In genomic region chr2:204126705-204127104, GRCh38 we compare ENCODE assay signal across 29 cellular contexts.
A peak's percentile ranks its signal among the peaks of the same experiment; 100 is the strongest.
DNase-seq lines count a peak whose midpoint lies in the region; TF ChIP-seq lines count a peak whose summit lies in the region.
"Had no signal": no experiment of that assay in that cellular context is flagged by ENCODE, and none has a peak within 500 bp of the region (broad histone marks: within the 10 kb centered on the region; RNA-seq: fewer than 3 reads in every experiment).

No MANE protein-coding gene starts in this region.

- DNase-seq in activated naive CD4-positive, alpha-beta T cell treated with anti-CD3 and anti-CD28 coated beads for 36 hours, result no peak
- no peak for DNase-seq in activated naive CD4-positive, alpha-beta T cell treated with anti-CD3 and anti-CD28 coated beads, Interleukin-2, amount 50 U/mL, for 16 hours
- DNase-seq in stomach, result no peak
- DNase-seq: 8988T; AML-193; BE2C; C1 segment of cervical spinal cord; Calu3; CD4-positive, alpha-beta memory T cell; CD4-positive, alpha-beta T cell; CD4-positive, CD25-positive, alpha-beta regulatory T cell; CD8-positive, alpha-beta memory T cell; CD8-positive, alpha-beta T cell; COR-L47; DMS 273 treated with DMSO at 0.1 percent for 48 hours; DMS153; DMS79; DMS79 treated with DMSO at 0.1 percent for 48 hours; DND-41; EL had no signal

- TF ChIP-seq CTCF in HEK293 (tag by site-specific recombination; IDR thresholded peaks at IDR 0.05) (no peak), stomach (IDR thresholded peaks at IDR 0.05) (no peak)

- no peak for TF ChIP-seq POLR2A in stomach (IDR thresholded peaks at IDR 0.05)

- H3K4me1 ChIP-seq in HEK293 (ENCODE audit: control insufficient read depth, insufficient read depth, low read length) (no peaks in the 10 kb centered on the region), stomach (no peaks in the 10 kb centered on the region)
- H3K4me1 ChIP-seq: A549, BE2C, Caco-2 had no signal

- CTCF ChIA-PET in activated naive CD4-positive, alpha-beta T cell treated with anti-CD3 and anti-CD28 coated beads for 36 hours (lab: Charles Lee), result no interaction called here
- CTCF ChIA-PET in HEK293 (lab: Yijun Ruan, JAX), result no interaction called here

- H3K9me3 ChIP-seq in HEK293 (ENCODE audit: control insufficient read depth, insufficient read depth, low read depth, low read length), result no peaks in the 10 kb centered on the region
- H3K9me3 ChIP-seq in stomach, result no peaks in the 10 kb centered on the region
- H3K9me3 ChIP-seq: A549; BE2C; BLaER1; BLaER1 treated with 17β-estradiol and CSF1 and Interleukin-3, amounts not matched to agents 10 nM and 100 nM; Caco-2 had no signal

- H3K4me3 Mint-ChIP-seq in activated naive CD4-positive, alpha-beta T cell treated with anti-CD3 and anti-CD28 coated beads for 36 hours, result no peak overlapping the region
- H3K4me3 Mint-ChIP-seq: B cell; CD14-positive monocyte; CD4-positive, alpha-beta memory T cell; CD4-positive, alpha-beta T cell; CD4-positive, CD25-positive, alpha-beta regulatory T cell; CD8-positive, alpha-beta memory T cell; CD8-positive, alpha-beta T cell had no signal

- POLR2A ChIA-PET in HEK293 (lab: Yijun Ruan, JAX), result no interaction called here

- H3K27me3 ChIP-seq in stomach, result no peaks in the 10 kb centered on the region
- H3K27me3 ChIP-seq: BE2C; BLaER1; BLaER1 treated with 17β-estradiol and CSF1 and Interleukin-3, amounts not matched to agents 10 nM and 100 nM had no signal

- H3K9me3 Mint-ChIP-seq in activated naive CD4-positive, alpha-beta T cell treated with anti-CD3 and anti-CD28 coated beads for 36 hours, result no peaks in the 10 kb centered on the region
- H3K9me3 Mint-ChIP-seq: CD4-positive, alpha-beta memory T cell; CD4-positive, alpha-beta T cell; CD8-positive, alpha-beta memory T cell; CD8-positive, alpha-beta T cell had no signal

- no peak overlapping the region for H3K27ac ChIP-seq in HEK293 (ENCODE audit: extremely low read depth, low read depth, low read length)
- H3K27ac ChIP-seq in stomach, result no peak overlapping the region
- H3K27ac ChIP-seq: 22Rv1; A549; BLaER1; BLaER1 treated with 17β-estradiol and CSF1 and Interleukin-3, amounts not matched to agents 10 nM and 100 nM; C4-2B had no signal

- 74 to 82% (median 75%) methylated on average over 3 of the region's 3 CpGs for WGBS in stomach, 5 donors

- H3K4me3 ChIP-seq in HEK293 (ENCODE audit: low read depth, low read length) (no peak overlapping the region), stomach (no peak overlapping the region)
- H3K4me3 ChIP-seq: A549; BLaER1; BLaER1 treated with 17β-estradiol and CSF1 and Interleukin-3, amounts not matched to agents 10 nM and 100 nM had no signal

- intact Hi-C loops in activated naive CD4-positive, alpha-beta T cell treated with anti-CD3 and anti-CD28 coated beads for 36 hours (cut with micrococcal nuclease), result no loop called here
- intact Hi-C loops in stomach (cut with DNase I; ENCODE audit: low total_unique reads), result no loop called here

- TF ChIP-seq EP300 in stomach (IDR thresholded peaks at IDR 0.05), result no peak

- peak overlapping the region; percentile 32 for H3K27ac Mint-ChIP-seq in activated naive CD4-positive, alpha-beta T cell treated with anti-CD3 and anti-CD28 coated beads for 36 hours
- H3K27ac Mint-ChIP-seq: B cell; CD14-positive monocyte; CD4-positive, alpha-beta memory T cell; CD4-positive, alpha-beta T cell; CD4-positive, CD25-positive, alpha-beta regulatory T cell; CD8-positive, alpha-beta memory T cell; CD8-positive, alpha-beta T cell had no signal

- peaks cover 14% of the 10 kb centered on the region for H3K27me3 Mint-ChIP-seq in activated naive CD4-positive, alpha-beta T cell treated with anti-CD3 and anti-CD28 coated beads for 36 hours (ENCODE audit: low read depth)

- peaks cover 13% of the 10 kb centered on the region for H3K4me1 Mint-ChIP-seq in activated naive CD4-positive, alpha-beta T cell treated with anti-CD3 and anti-CD28 coated beads for 36 hours (ENCODE audit: low read depth)
- H3K4me1 Mint-ChIP-seq: B cell; CD14-positive monocyte; CD4-positive, alpha-beta memory T cell; CD4-positive, CD25-positive, alpha-beta regulatory T cell; CD8-positive, alpha-beta memory T cell had no signal

- no peaks in the 10 kb centered on the region for H3K36me3 ChIP-seq in HEK293 (ENCODE audit: control insufficient read depth in 2 of 2, insufficient read depth in 1 of 2, low read length in 2 of 2)
- no peaks in the 10 kb centered on the region for H3K36me3 ChIP-seq in stomach
- H3K36me3 ChIP-seq: BE2C; BLaER1; BLaER1 treated with 17β-estradiol and CSF1 and Interleukin-3, amounts not matched to agents 10 nM and 100 nM had no signal

- H3K36me3 Mint-ChIP-seq in activated naive CD4-positive, alpha-beta T cell treated with anti-CD3 and anti-CD28 coated beads for 36 hours (ENCODE audit: low read depth), result no peaks in the 10 kb centered on the region
- H3K36me3 Mint-ChIP-seq: CD14-positive monocyte; CD4-positive, alpha-beta memory T cell; CD8-positive, alpha-beta memory T cell; CD8-positive, alpha-beta T cell had no signal

TF ChIP-seq in HEK293, 187 proteins besides CTCF, POLR2A, EP300 and RAD21:
- TF ChIP-seq PATZ1 (tag by site-specific recombination; IDR thresholded peaks at IDR 0.05) (no peak), EGR2 (tag by site-specific recombination; IDR thresholded peaks at IDR 0.05; ENCODE audit: low read depth) (peak; percentile 77), ZFHX2 (tag by site-specific recombination; conservative IDR thresholded peaks at IDR 0.05) (peak; percentile 81)
